Comparison of ENCODE assay signal across 25 cellular contexts in the genomic region with DNA sequence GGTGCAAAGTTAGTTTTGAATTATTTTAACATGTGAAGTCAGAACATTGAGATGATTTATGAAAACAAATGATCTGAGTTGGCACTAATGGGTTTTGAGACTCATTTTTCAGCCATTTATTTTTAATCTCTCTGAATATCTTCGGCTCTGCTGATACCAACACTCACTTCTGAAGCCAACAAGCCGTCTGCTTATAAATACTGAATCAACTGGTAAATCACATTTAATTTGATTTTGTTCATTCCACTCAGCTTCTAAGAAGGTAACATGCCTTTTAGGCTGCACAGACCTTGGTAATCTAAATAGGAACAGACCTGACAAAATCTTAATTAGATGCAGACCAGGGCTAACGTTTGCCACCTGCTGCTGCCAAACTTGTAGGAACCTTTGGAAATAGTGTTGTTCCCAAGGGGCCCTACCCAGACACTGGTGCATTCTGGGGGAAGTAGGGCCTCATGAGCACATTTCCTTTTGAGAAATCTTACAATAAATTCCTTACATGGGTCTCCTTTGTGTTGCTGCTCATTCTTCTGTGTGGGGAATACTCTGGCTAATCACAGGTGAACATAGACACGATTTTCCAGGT.
"Had no signal": no experiment of that assay in that cellular context is flagged by ENCODE, and none has a peak within 500 bp of the region (broad histone marks: within the 10 kb centered on the region; RNA-seq: fewer than 3 reads in every experiment).

No MANE protein-coding gene starts in this region.

- H3K4me2 ChIP-seq: hepatocyte had no signal

- H3K9me3 ChIP-seq: breast epithelium, gastroesophageal sphincter, ovary, right atrium auricular region, stomach, tibial artery, upper lobe of right lung had no signal

- DNase-seq: activated CD4-positive, alpha-beta memory T cell treated with anti-CD3 and anti-CD28 coated beads, Interleukin-2, amount 10 ng/mL, durations not matched to agents 7 days and 5 days; activated CD4-positive, alpha-beta T cell treated with anti-CD3 and anti-CD28 coated beads for 1 hour; activated CD4-positive, alpha-beta T cell treated with anti-CD3 and anti-CD28 coated beads, Interleukin-2, amount 10 ng/mL, durations not matched to agents 7 days and 5 days; activated CD8-positive, alpha-beta memory T cell treated with anti-CD3 and anti-CD28 coated beads, Interleukin-2, amount 50 U/mL, for 48 hours; activated gamma-delta T cell; activated naive CD4-positive, alpha-beta T cell treated with anti-CD3 and anti-CD28 coated beads, Interleukin-2, amount 10 ng/mL, durations not matched to agents 7 days and 5 days; activated T-cell treated with anti-CD3 and anti-CD28 coated beads, Interleukin-2, amount 50 U/mL, for 24 hours; amygdala; central memory CD4-positive, alpha-beta T cell; left cardiac atrium; left ventricle myocardium superior; ovary; stimulated activated CD4-positive, alpha-beta T cell treated with anti-CD3 and anti-CD28 coated beads, Interleukin-15, amount 100 ng/mL, for 24 hours; stimulated activated CD4-positive, alpha-beta T cell treated with anti-CD3 and anti-CD28 coated beads, Interleukin-2, amount 100 ng/mL, for 24 hours; stimulated activated naive B cell treated with anti-CD40 and anti-IgM and Interleukin-4, amounts not matched to agents 10 μg/mL and 1 μg/mL and 100 μg/mL, for 72 hours; stomach; T-helper 9 cell; tibial artery; upper lobe of right lung had no signal

- H3K27me3 ChIP-seq: breast epithelium, gastroesophageal sphincter, hepatocyte, ovary, right atrium auricular region, stomach, tibial artery, upper lobe of right lung had no signal

- H3K27ac Mint-ChIP-seq: activated CD4-positive, alpha-beta memory T cell treated with anti-CD3 and anti-CD28 coated beads, Interleukin-2, amount 10 ng/mL, durations not matched to agents 7 days and 5 days; activated CD4-positive, alpha-beta T cell treated with anti-CD3 and anti-CD28 coated beads, Interleukin-2, amount 10 ng/mL, durations not matched to agents 7 days and 5 days; activated naive CD4-positive, alpha-beta T cell treated with anti-CD3 and anti-CD28 coated beads, Interleukin-2, amount 10 ng/mL, durations not matched to agents 7 days and 5 days; activated T-cell treated with anti-CD3 and anti-CD28 coated beads, Interleukin-2, amount 50 U/mL, for 24 hours; stimulated activated naive B cell treated with anti-CD40 and anti-IgM and Interleukin-4, amounts not matched to agents 10 μg/mL and 1 μg/mL and 100 μg/mL, for 72 hours; WTC11 had no signal

- H3K27me3 Mint-ChIP-seq: activated CD4-positive, alpha-beta memory T cell treated with anti-CD3 and anti-CD28 coated beads, Interleukin-2, amount 10 ng/mL, durations not matched to agents 7 days and 5 days; activated naive CD4-positive, alpha-beta T cell treated with anti-CD3 and anti-CD28 coated beads, Interleukin-2, amount 10 ng/mL, durations not matched to agents 7 days and 5 days; activated T-cell treated with anti-CD3 and anti-CD28 coated beads, Interleukin-2, amount 50 U/mL, for 24 hours; stimulated activated naive B cell treated with anti-CD40 and anti-IgM and Interleukin-4, amounts not matched to agents 10 μg/mL and 1 μg/mL and 100 μg/mL, for 72 hours had no signal

- H3K36me3 ChIP-seq: breast epithelium, gastroesophageal sphincter, ovary, right atrium auricular region, stomach, tibial artery, upper lobe of right lung had no signal

- H3K4me3 ChIP-seq: breast epithelium, gastroesophageal sphincter, hepatocyte, ovary, right atrium auricular region, stomach, tibial artery, upper lobe of right lung had no signal

- ATAC-seq: gastroesophageal sphincter; left cardiac atrium; left ventricle myocardium superior; stimulated activated naive B cell treated with anti-CD40 and anti-IgM and Interleukin-4, amounts not matched to agents 10 μg/mL and 1 μg/mL and 100 μg/mL, for 72 hours; upper lobe of right lung; WTC11 had no signal

- H3K9me3 Mint-ChIP-seq: activated CD4-positive, alpha-beta memory T cell treated with anti-CD3 and anti-CD28 coated beads, Interleukin-2, amount 10 ng/mL, durations not matched to agents 7 days and 5 days; activated CD4-positive, alpha-beta T cell treated with anti-CD3 and anti-CD28 coated beads, Interleukin-2, amount 10 ng/mL, durations not matched to agents 7 days and 5 days; activated naive CD4-positive, alpha-beta T cell treated with anti-CD3 and anti-CD28 coated beads, Interleukin-2, amount 10 ng/mL, durations not matched to agents 7 days and 5 days; activated T-cell treated with anti-CD3 and anti-CD28 coated beads, Interleukin-2, amount 50 U/mL, for 24 hours; nephron; stimulated activated naive B cell treated with anti-CD40 and anti-IgM and Interleukin-4, amounts not matched to agents 10 μg/mL and 1 μg/mL and 100 μg/mL, for 72 hours; WTC11 had no signal

- H3K36me3 Mint-ChIP-seq: activated naive CD4-positive, alpha-beta T cell treated with anti-CD3 and anti-CD28 coated beads, Interleukin-2, amount 10 ng/mL, durations not matched to agents 7 days and 5 days; stimulated activated naive B cell treated with anti-CD40 and anti-IgM and Interleukin-4, amounts not matched to agents 10 μg/mL and 1 μg/mL and 100 μg/mL, for 72 hours; WTC11 had no signal

- H3K27ac ChIP-seq: breast epithelium, gastroesophageal sphincter, hepatocyte, ovary, right atrium auricular region, stomach, tibial artery, upper lobe of right lung had no signal

- H3K4me3 Mint-ChIP-seq: activated CD4-positive, alpha-beta memory T cell treated with anti-CD3 and anti-CD28 coated beads, Interleukin-2, amount 10 ng/mL, durations not matched to agents 7 days and 5 days; activated CD4-positive, alpha-beta T cell treated with anti-CD3 and anti-CD28 coated beads, Interleukin-2, amount 10 ng/mL, durations not matched to agents 7 days and 5 days; activated naive CD4-positive, alpha-beta T cell treated with anti-CD3 and anti-CD28 coated beads, Interleukin-2, amount 10 ng/mL, durations not matched to agents 7 days and 5 days; activated T-cell treated with anti-CD3 and anti-CD28 coated beads, Interleukin-2, amount 50 U/mL, for 24 hours; nephron; stimulated activated naive B cell treated with anti-CD40 and anti-IgM and Interleukin-4, amounts not matched to agents 10 μg/mL and 1 μg/mL and 100 μg/mL, for 72 hours; WTC11 had no signal

- H2AFZ ChIP-seq: hepatocyte had no signal

- H3K4me1 Mint-ChIP-seq: activated CD4-positive, alpha-beta memory T cell treated with anti-CD3 and anti-CD28 coated beads, Interleukin-2, amount 10 ng/mL, durations not matched to agents 7 days and 5 days; activated CD4-positive, alpha-beta T cell treated with anti-CD3 and anti-CD28 coated beads, Interleukin-2, amount 10 ng/mL, durations not matched to agents 7 days and 5 days; activated naive CD4-positive, alpha-beta T cell treated with anti-CD3 and anti-CD28 coated beads, Interleukin-2, amount 10 ng/mL, durations not matched to agents 7 days and 5 days; nephron; stimulated activated naive B cell treated with anti-CD40 and anti-IgM and Interleukin-4, amounts not matched to agents 10 μg/mL and 1 μg/mL and 100 μg/mL, for 72 hours had no signal

- H3K4me1 ChIP-seq: breast epithelium, gastroesophageal sphincter, right atrium auricular region, stomach, upper lobe of right lung had no signal
